26 cellular contexts compared by ENCODE assay signal in the genomic region with DNA sequence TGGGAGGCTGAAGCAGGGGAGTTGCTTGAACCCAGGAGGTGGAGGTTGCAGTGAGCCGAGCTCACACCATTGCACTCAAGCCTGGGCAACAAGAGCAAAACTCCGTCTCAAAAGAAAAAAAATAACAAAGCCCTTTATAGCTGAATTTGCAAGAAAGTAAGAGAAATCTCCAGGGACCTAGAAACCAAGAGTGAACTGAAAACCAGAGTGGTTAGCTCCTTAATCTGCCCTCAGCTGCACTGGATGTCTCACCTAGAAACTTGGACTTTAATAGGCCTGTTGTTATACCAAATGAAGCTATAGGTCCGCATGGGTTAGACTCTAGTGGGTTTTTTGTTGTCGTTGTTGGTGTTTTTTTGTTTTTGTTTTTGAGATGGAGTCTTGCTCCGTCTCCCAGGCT.
A peak's percentile ranks its signal among the peaks of the same experiment; 100 is the strongest.
DNase-seq lines count a peak whose midpoint lies in the region; ATAC-seq and TF ChIP-seq lines count a peak whose summit lies in the region.
"Had no signal": no experiment of that assay in that cellular context is flagged by ENCODE, and none has a peak within 500 bp of the region (broad histone marks: within the 10 kb centered on the region; RNA-seq: fewer than 3 reads in every experiment).

No MANE protein-coding gene starts in this region.

- DNase-seq in GM12864 (ENCODE audit: low read depth) (peak; percentile 50), GM19240 (ENCODE audit: insufficient read length, low spot score) (no peak), pons (ENCODE audit: low spot score) (no peak)
- DNase-seq: activated CD8-positive, alpha-beta T cell treated with anti-CD3 and anti-CD28 coated beads for 36 hours; activated gamma-delta T cell; activated naive CD8-positive, alpha-beta T cell treated with anti-CD3 and anti-CD28 coated beads, Interleukin-2, amount 50 U/mL, for 24 hours; activated T-cell treated with anti-CD3 and anti-CD28 coated beads for 4 hours; C1 segment of cervical spinal cord; DND-41; effector memory CD8-positive, alpha-beta T cell; esophagus squamous epithelium; gastrocnemius medialis; NCI-H1092; NCI-H187 treated with DMSO at 0.1 percent for 48 hours; OCI-M1; pancreas; right lobe of liver; stimulated activated CD8-positive, alpha-beta memory T cell treated with anti-CD3 and anti-CD28 coated beads, Interleukin-4, amount 100 ng/mL, for 48 hours had no signal

- H2AFZ ChIP-seq in Loucy (ENCODE audit: low read length), result no peak overlapping the region
- H2AFZ ChIP-seq: GM23338 had no signal

- H3K9me3 ChIP-seq in Loucy (ENCODE audit: insufficient read depth, low read depth, low read length), result no peaks in the 10 kb centered on the region
- H3K9me3 ChIP-seq: esophagus squamous epithelium, gastrocnemius medialis, pancreas, right lobe of liver had no signal

- peak overlapping the region; percentile 96 for H3K9ac ChIP-seq in Loucy (ENCODE audit: low read depth, low read length, poor library complexity, severe bottlenecking)

- no peaks in the 10 kb centered on the region for H3K9me2 ChIP-seq in Loucy (replicated peaks; ENCODE audit: low read depth, low read length)

- H3F3A ChIP-seq in Loucy (ENCODE audit: low read depth), result 0 out of 2 replicates have a peak, but pooled peaks cover 5% of the 10 kb centered on the region

- no peaks in the 10 kb centered on the region for H3K27me3 ChIP-seq in Loucy (ENCODE audit: insufficient read depth, low read length, poor library complexity, severe bottlenecking)
- H3K27me3 ChIP-seq: esophagus squamous epithelium, gastrocnemius medialis, pancreas, right lobe of liver had no signal

- peaks cover 24% of the 10 kb centered on the region; the same call in 1 of the 2 replicates for H3K36me3 ChIP-seq in Loucy (ENCODE audit: insufficient read depth, low read length)

- no peak for TF ChIP-seq CTCF in GM12864 (IDR thresholded peaks at IDR 0.05; ENCODE audit: low read depth, low read length, missing control alignments)
- TF ChIP-seq CTCF in Loucy (conservative IDR thresholded peaks at IDR 0.05; ENCODE audit: low read length), result no peak

- H3K79me2 ChIP-seq in Loucy (ENCODE audit: insufficient read depth, low read length), result peaks cover 63% of the 10 kb centered on the region

- H3K4me3 ChIP-seq in GM12864 (ENCODE audit: low read depth, low read length), result no peak overlapping the region
- H3K4me3 ChIP-seq in Loucy (ENCODE audit: low read length, poor library complexity, severe bottlenecking), result peak overlapping the region; percentile 46
- H3K4me3 ChIP-seq: esophagus squamous epithelium, gastrocnemius medialis, GM23338, pancreas, right lobe of liver had no signal

- peak overlapping the region; percentile 88 for H3K4me2 ChIP-seq in Loucy (ENCODE audit: low read depth, low read length, poor library complexity, severe bottlenecking)
- H3K4me2 ChIP-seq: GM23338 had no signal

- H3K4me1 ChIP-seq in Loucy (ENCODE audit: insufficient read depth, low read length, poor library complexity, severe bottlenecking), result peaks cover 43% of the 10 kb centered on the region

- ATAC-seq in GM19043 (IDR thresholded peaks at IDR 0.05; ENCODE audit: low read depth, unreplicated experiment) (peak; percentile 45), HG02759 (IDR thresholded peaks at IDR 0.05; ENCODE audit: unreplicated experiment) (peak; percentile 36), HG03139 (IDR thresholded peaks at IDR 0.05; ENCODE audit: unreplicated experiment) (no peak), GM19324 (IDR thresholded peaks at IDR 0.05; ENCODE audit: low FRiP score, unreplicated experiment) (no peak)
- ATAC-seq: activated CD8-positive, alpha-beta T cell treated with anti-CD3 and anti-CD28 coated beads for 36 hours; activated naive CD8-positive, alpha-beta T cell treated with anti-CD3 and anti-CD28 coated beads, Interleukin-2, amount 50 U/mL, for 24 hours; effector memory CD8-positive, alpha-beta T cell; gastrocnemius medialis; GM23338; HepG2; pancreas; right lobe of liver; Right ventricle myocardium inferior had no signal

- peaks cover 35% of the 10 kb centered on the region for H4K20me1 ChIP-seq in Loucy (ENCODE audit: insufficient read depth, low read length, poor library complexity, severe bottlenecking)

Comparison
In these comparisons a context has a peak if more than half of its experiments do, and no peak if none do; other contexts are left out.
1. ATAC-seq: peak in GM19043 (single experiment) and HG02759 (single experiment); none in HG03139 (single experiment) and GM19324 (single experiment).